ENCODE assay signal across 1 cellular context in the genomic region with DNA sequence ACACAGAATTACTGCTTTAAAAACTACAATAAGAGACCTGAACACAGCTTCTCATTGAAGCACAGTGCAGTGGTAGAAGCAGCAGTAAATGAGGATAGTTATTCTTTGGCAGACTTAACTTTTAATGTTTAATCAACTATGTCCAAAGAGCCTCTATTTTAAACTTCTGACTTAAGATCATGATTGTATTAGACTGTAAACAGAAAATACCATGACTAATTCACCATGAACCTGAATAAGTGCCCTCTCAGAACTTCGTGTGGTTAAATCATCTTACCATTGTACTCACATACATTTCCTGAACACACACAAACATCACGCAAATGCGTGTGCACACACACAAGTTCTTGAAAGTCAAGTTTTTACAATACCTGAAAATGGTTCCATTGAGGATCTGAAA.
TF ChIP-seq lines count a peak whose summit lies in the region.

No MANE protein-coding gene starts in this region.

TF ChIP-seq in endothelial cell of umbilical vein, 7 proteins besides CTCF, POLR2A, EP300 and RAD21 (continued from another document):
- TF ChIP-seq JUN (IDR thresholded peaks at IDR 0.05; ENCODE audit: borderline replicate concordance, insufficient read depth, insufficient read length, low read depth) (no peak), FOS (IDR thresholded peaks at IDR 0.05; ENCODE audit: borderline replicate concordance, insufficient read depth, low read length) (no peak), MYC (IDR thresholded peaks at IDR 0.05; ENCODE audit: low read depth, low read length) (no peak), GATA2 (IDR thresholded peaks at IDR 0.05; ENCODE audit: insufficient read depth, insufficient read length, low read depth, low read length) (no peak), EZH2 (IDR thresholded peaks at IDR 0.05; ENCODE audit: borderline replicate concordance, low read depth, low read length, severe bottlenecking) (no peak)
- TF ChIP-seq, protein P1, sequence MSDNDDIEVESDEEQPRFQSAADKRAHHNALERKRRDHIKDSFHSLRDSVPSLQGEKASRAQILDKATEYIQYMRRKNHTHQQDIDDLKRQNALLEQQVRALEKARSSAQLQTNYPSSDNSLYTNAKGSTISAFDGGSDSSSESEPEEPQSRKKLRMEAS (IDR thresholded peaks at IDR 0.05; ENCODE audit: insufficient read depth, insufficient read length), result no peak
